ENCODE assay signal across 23 cellular contexts in genomic region chr9:37715991-37716505, GRCh38. TPM values are rescaled to one million over a fixed set of nuclear protein-coding genes. Genes with fewer than 3 reads are reported as not detected.
DNase-seq lines count a peak whose midpoint lies in the region; ATAC-seq, FAIRE-seq and TF ChIP-seq lines count a peak whose summit lies in the region.
"Had no signal": no experiment of that assay in that cellular context is flagged by ENCODE, and none has a peak within 500 bp of the region (broad histone marks: within the 10 kb centered on the region; RNA-seq: fewer than 3 reads in every experiment).

No MANE protein-coding gene starts in this region.

- H3K27me3 Mint-ChIP-seq in nephron progenitor cell (ENCODE audit: low read depth, poor library complexity) = peaks cover 12% of the 10 kb centered on the region
- peaks cover 42% of the 10 kb centered on the region for H3K27me3 Mint-ChIP-seq in T-helper 17 cell
- peaks cover 12% of the 10 kb centered on the region for H3K27me3 Mint-ChIP-seq in activated T-helper 1 cell treated with anti-CD3 and anti-CD28 coated beads, Interleukin-12 subunit alpha, Interleukin-12 subunit beta, Interleukin-2, Interleukin-4 antibody, amounts not matched to agents 30 ng/mL and 10 ng/mL and 1 ng/mL, durations not matched to agents 14 hours and 24 hours and 36 hours (ENCODE audit: insufficient read depth)

- FAIRE-seq in bronchial epithelial cell (lab: Jason Lieb, UNC) = peak; percentile 64
- FAIRE-seq: A549, G401.6, GM12892, H54 had no signal

- H3K4me3 Mint-ChIP-seq in nephron progenitor cell (no peak overlapping the region), T-helper 17 cell (no peak overlapping the region)
- no peak overlapping the region for H3K4me3 Mint-ChIP-seq in activated T-helper 1 cell treated with anti-CD3 and anti-CD28 coated beads, Interleukin-12 subunit alpha, Interleukin-12 subunit beta, Interleukin-2, Interleukin-4 antibody, amounts not matched to agents 30 ng/mL and 10 ng/mL and 1 ng/mL, durations not matched to agents 14 hours and 24 hours and 36 hours
- H3K4me3 Mint-ChIP-seq: CD4-positive, alpha-beta memory T cell; HFFc6 had no signal

- H3K4me1 Mint-ChIP-seq in nephron progenitor cell (no peaks in the 10 kb centered on the region), T-helper 17 cell (no peaks in the 10 kb centered on the region)
- no peaks in the 10 kb centered on the region for H3K4me1 Mint-ChIP-seq in activated T-helper 1 cell treated with anti-CD3 and anti-CD28 coated beads, Interleukin-12 subunit alpha, Interleukin-12 subunit beta, Interleukin-2, Interleukin-4 antibody, amounts not matched to agents 30 ng/mL and 10 ng/mL and 1 ng/mL, durations not matched to agents 14 hours and 24 hours and 36 hours (ENCODE audit: low read depth)
- H3K4me1 Mint-ChIP-seq: CD4-positive, alpha-beta memory T cell had no signal

- TF ChIP-seq CTCF in bronchial epithelial cell (IDR thresholded peaks at IDR 0.05; ENCODE audit: insufficient read depth, low read length, severe bottlenecking) (no peak), nephron progenitor cell (IDR thresholded peaks at IDR 0.05) (no peak), mucosa of descending colon (IDR thresholded peaks at IDR 0.05) (no peak)

- no peaks in the 10 kb centered on the region for H3K4me1 ChIP-seq in mucosa of descending colon (ENCODE audit: low read depth)
- H3K4me1 ChIP-seq: A549, Caco-2, HAP-1 had no signal

- H3K36me3 Mint-ChIP-seq in nephron progenitor cell (ENCODE audit: low read depth) = no peaks in the 10 kb centered on the region
- no peaks in the 10 kb centered on the region for H3K36me3 Mint-ChIP-seq in T-helper 17 cell (ENCODE audit: low read depth)
- H3K36me3 Mint-ChIP-seq in activated T-helper 1 cell treated with anti-CD3 and anti-CD28 coated beads, Interleukin-12 subunit alpha, Interleukin-12 subunit beta, Interleukin-2, Interleukin-4 antibody, amounts not matched to agents 30 ng/mL and 10 ng/mL and 1 ng/mL, durations not matched to agents 14 hours and 24 hours and 36 hours (ENCODE audit: low read depth) = no peaks in the 10 kb centered on the region
- H3K36me3 Mint-ChIP-seq: CD4-positive, alpha-beta memory T cell had no signal

- H3K9me3 ChIP-seq in T-helper 17 cell (ENCODE audit: control insufficient read depth, low read length, poor library complexity, severe bottlenecking) = no peaks in the 10 kb centered on the region
- no peaks in the 10 kb centered on the region for H3K9me3 ChIP-seq in mucosa of descending colon
- H3K9me3 ChIP-seq: A549, Caco-2, HAP-1 had no signal

- peak; percentile 11 for DNase-seq in LHCN-M2 (ENCODE audit: low read depth)
- DNase-seq in bronchial epithelial cell (ENCODE audit: low read depth) = no peak
- DNase-seq in left lobe of liver (ENCODE audit: low spot score) = no peak
- DNase-seq in nephron progenitor cell = no peak
- DNase-seq in T-helper 17 cell = no peak
- no peak for DNase-seq in activated T-helper 1 cell treated with anti-CD3 and anti-CD28 coated beads, Interleukin-12 subunit alpha, Interleukin-12 subunit beta, Interleukin-2, Interleukin-4 antibody, amounts not matched to agents 30 ng/mL and 10 ng/mL and 1 ng/mL, durations not matched to agents 14 hours and 24 hours and 36 hours (ENCODE audit: low spot score)
- no peak for DNase-seq in mucosa of descending colon
- DNase-seq in COLO829 (ENCODE audit: low spot score) = no peak
- DNase-seq: 8988T; ACHN; AML-193; C1 segment of cervical spinal cord; Caco-2; CD4-positive, alpha-beta memory T cell; DMS153; DND-41; GOT3; HFFc6 had no signal

- intact Hi-C loops in activated T-helper 1 cell treated with anti-CD3 and anti-CD28 coated beads, Interleukin-12 subunit alpha, Interleukin-12 subunit beta, Interleukin-2, Interleukin-4 antibody, amounts not matched to agents 30 ng/mL and 10 ng/mL and 1 ng/mL, durations not matched to agents 14 hours and 24 hours and 36 hours (cut with micrococcal nuclease) = no loop called here
- intact Hi-C loops in mucosa of descending colon (cut with DNase I, micrococcal nuclease) = no loop called here

- peak; percentile 78 for ATAC-seq in left lobe of liver
- ATAC-seq in T-helper 17 cell = no peak
- no peak for ATAC-seq in mucosa of descending colon
- ATAC-seq: A549 had no signal

- H3K27ac Mint-ChIP-seq in nephron progenitor cell = peak overlapping the region; percentile 17
- H3K27ac Mint-ChIP-seq in T-helper 17 cell = no peak overlapping the region
- no peak overlapping the region for H3K27ac Mint-ChIP-seq in activated T-helper 1 cell treated with anti-CD3 and anti-CD28 coated beads, Interleukin-12 subunit alpha, Interleukin-12 subunit beta, Interleukin-2, Interleukin-4 antibody, amounts not matched to agents 30 ng/mL and 10 ng/mL and 1 ng/mL, durations not matched to agents 14 hours and 24 hours and 36 hours
- H3K27ac Mint-ChIP-seq: CD4-positive, alpha-beta memory T cell; HFFc6 had no signal

- H3K27me3 ChIP-seq in bronchial epithelial cell (ENCODE audit: control insufficient read depth, insufficient read depth, low read length) = no peaks in the 10 kb centered on the region

- no peaks in the 10 kb centered on the region for H3K9me3 Mint-ChIP-seq in nephron progenitor cell
- no peaks in the 10 kb centered on the region for H3K9me3 Mint-ChIP-seq in activated T-helper 1 cell treated with anti-CD3 and anti-CD28 coated beads, Interleukin-12 subunit alpha, Interleukin-12 subunit beta, Interleukin-2, Interleukin-4 antibody, amounts not matched to agents 30 ng/mL and 10 ng/mL and 1 ng/mL, durations not matched to agents 14 hours and 24 hours and 36 hours
- H3K9me3 Mint-ChIP-seq: CD4-positive, alpha-beta memory T cell; HFFc6 had no signal

- H3K4me3 ChIP-seq in bronchial epithelial cell (ENCODE audit: low read depth, low read length) = no peak overlapping the region
- H3K4me3 ChIP-seq in mucosa of descending colon = no peak overlapping the region
- H3K4me3 ChIP-seq: A549, HAP-1 had no signal

- H3K36me3 ChIP-seq in bronchial epithelial cell (ENCODE audit: control insufficient read depth, insufficient read depth, low read length) (no peaks in the 10 kb centered on the region), mucosa of descending colon (ENCODE audit: low read depth) (no peaks in the 10 kb centered on the region)
- H3K36me3 ChIP-seq: HAP-1 had no signal

RNA-seq across cellular contexts. Expression of gene TRMT10B, which starts 37.6 kb away (rescaled TPM):
- total RNA-seq in LHCN-M2 (2014; rRNA removed) = 1.2 and 2.0 TPM in 2 replicates
- polyA plus RNA-seq in LHCN-M2 (2012) = 2.9 TPM
- 3.2 TPM in 2 replicates for total RNA-seq in bronchial epithelial cell
- total RNA-seq in left lobe of liver = 3.6 TPM
- 10 to 100 TPM; 10.6 to 11.5 TPM for total RNA-seq in T-helper 17 cell
- total RNA-seq in activated T-helper 1 cell treated with anti-CD3 and anti-CD28 coated beads, Interleukin-12 subunit alpha, Interleukin-12 subunit beta, Interleukin-2, Interleukin-4 antibody, amounts not matched to agents 30 ng/mL and 10 ng/mL and 1 ng/mL, durations not matched to agents 14 hours and 24 hours and 36 hours = 10.0 and 11.8 TPM in 2 replicates
- 10 to 100 TPM in 2 of 3 donors, 1 to 10 TPM in 1; 7.2 to 14.8 (median 10.4) TPM for total RNA-seq in mucosa of descending colon
